In the genomic region with DNA sequence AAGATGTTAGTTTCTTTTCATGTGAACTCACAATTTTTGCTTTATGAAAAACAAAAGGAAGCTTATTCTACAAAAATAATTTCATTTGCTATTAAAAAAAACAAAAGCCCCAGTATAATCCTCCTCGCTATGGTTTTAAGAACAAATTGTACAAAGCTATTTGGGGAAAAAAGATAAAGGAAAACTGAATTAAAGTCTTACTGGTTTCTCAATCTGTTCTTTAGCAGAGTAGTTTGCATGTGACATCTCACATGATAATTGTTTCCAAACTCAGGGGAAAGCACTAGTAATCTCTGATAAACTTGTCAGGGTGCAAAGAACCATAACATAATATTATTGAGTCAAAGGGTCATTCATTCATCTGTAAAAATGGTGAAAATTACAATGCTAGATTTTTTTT, we compare ENCODE assay signal across 16 cellular contexts. TPM values are rescaled to one million over a fixed set of nuclear protein-coding genes. Genes with fewer than 3 reads are reported as not detected.
"Had no signal": no experiment of that assay in that cellular context is flagged by ENCODE, and none has a peak within 500 bp of the region (broad histone marks: within the 10 kb centered on the region; RNA-seq: fewer than 3 reads in every experiment).

No MANE protein-coding gene starts in this region.

- H3K27me3 ChIP-seq: gastrocnemius medialis, spleen had no signal

- H3K27ac ChIP-seq: gastrocnemius medialis, lower lobe of right lung, spleen had no signal

- H3K9me3 ChIP-seq: gastrocnemius medialis, lower lobe of right lung had no signal

- H3K4me3 ChIP-seq: gastrocnemius medialis, lower lobe of right lung, spleen had no signal

- H3K36me3 ChIP-seq: gastrocnemius medialis, lower lobe of right lung, spleen had no signal

- ATAC-seq: activated T-helper 17 cell treated with anti-CD3 and anti-CD28 coated beads, Interleukin-2, amount 50 U/mL, for 72 hours; effector memory CD8-positive, alpha-beta T cell; gastrocnemius medialis; lower lobe of right lung; stimulated activated memory B cell treated with anti-CD40 and anti-IgM and Interleukin-4, amounts not matched to agents 10 μg/mL and 1 μg/mL and 100 μg/mL, for 72 hours; T-helper 17 cell had no signal

- DNase-seq: activated B cell treated with CpG ODN at 0.5 μM for 24 hours; activated CD4-positive, alpha-beta T cell treated with anti-CD3 and anti-CD28 coated beads, Interleukin-2, amount 10 ng/mL, durations not matched to agents 7 days and 5 days; activated CD8-positive, alpha-beta memory T cell treated with anti-CD3 and anti-CD28 coated beads for 24 hours; activated naive CD4-positive, alpha-beta T cell treated with anti-CD3 and anti-CD28 coated beads for 36 hours; effector memory CD8-positive, alpha-beta T cell; erythroblast; gastrocnemius medialis; lower lobe of right lung; naive B cell; spleen; stimulated activated CD4-positive, alpha-beta T cell treated with anti-CD3 and anti-CD28 coated beads, Interleukin-1b, Interleukin-23, amount 100 ng/mL, for 48 hours; T-helper 17 cell had no signal

- H3K4me1 ChIP-seq: gastrocnemius medialis, lower lobe of right lung, spleen had no signal

RNA-seq across cellular contexts. Expression of gene DDI1, which starts 2.9 kb away (rescaled TPM):
- total RNA-seq: activated B cell treated with CpG ODN at 0.5 μM for 24 hours; activated CD4-positive, alpha-beta T cell treated with anti-CD3 and anti-CD28 coated beads, Interleukin-2, amount 10 ng/mL, durations not matched to agents 7 days and 5 days; activated naive CD4-positive, alpha-beta T cell treated with anti-CD3 and anti-CD28 coated beads for 36 hours; activated T-helper 17 cell treated with anti-CD3 and anti-CD28 coated beads, Interleukin-2, amount 50 U/mL, for 72 hours; gastrocnemius medialis; lower lobe of right lung; right cardiac atrium; spleen; T-helper 17 cell had no signal
- polyA plus RNA-seq: adipose tissue, right cardiac atrium, spleen had no signal
